In the genomic region with DNA sequence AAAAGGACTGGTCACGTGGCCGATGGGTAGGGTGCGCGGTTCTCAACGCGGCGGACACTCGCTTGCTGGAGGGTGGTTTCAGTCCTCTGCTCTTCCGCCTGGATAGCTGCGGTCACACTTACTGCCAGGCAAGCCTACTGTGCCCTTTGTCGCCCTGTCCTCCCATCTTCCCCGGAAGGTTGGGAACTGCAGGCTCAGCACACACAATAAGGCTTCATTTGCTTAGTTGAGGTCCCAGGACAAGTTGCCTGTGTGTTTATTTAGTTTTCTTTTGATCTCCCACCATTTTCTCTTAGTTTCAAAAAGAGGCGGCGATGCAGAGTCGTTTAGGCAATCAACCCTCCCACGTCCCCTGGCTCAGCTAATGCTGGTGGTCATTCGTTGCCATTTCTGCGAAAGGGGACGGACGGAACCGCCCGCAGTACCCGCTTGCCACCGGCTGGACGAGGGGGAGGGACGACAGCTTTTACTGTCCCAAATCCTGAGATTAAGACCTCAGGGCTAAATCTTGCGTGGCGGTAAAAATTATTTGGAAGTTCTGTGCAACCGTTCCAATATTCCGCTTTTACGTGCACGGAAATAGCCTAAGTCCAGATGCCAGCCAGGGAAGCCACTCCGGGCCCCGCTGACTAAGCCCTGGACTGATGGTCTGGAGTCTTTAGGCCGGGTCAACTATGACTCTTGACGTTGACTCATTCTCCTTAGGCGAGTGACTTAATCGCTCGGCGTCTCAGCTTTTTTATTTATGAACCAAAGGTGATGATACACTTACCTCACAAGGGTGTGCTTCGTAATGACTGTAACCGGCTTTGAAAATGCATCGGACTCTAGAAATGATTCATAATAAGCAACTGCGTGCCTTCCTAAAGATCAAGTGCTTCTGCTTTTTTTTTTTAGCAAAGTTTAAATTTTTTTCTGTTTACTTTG, we compare ENCODE assay signal across 8 cellular contexts. TPM values are rescaled to one million over a fixed set of nuclear protein-coding genes. Genes with fewer than 3 reads are reported as not detected.
A peak's percentile ranks its signal among the peaks of the same experiment; 100 is the strongest.
DNase-seq lines count a peak whose midpoint lies in the region; ATAC-seq and TF ChIP-seq lines count a peak whose summit lies in the region.

No MANE protein-coding gene starts in this region.

- H3K36me3 ChIP-seq in thyroid gland: no peaks in the 10 kb centered on the region

- H3K27ac ChIP-seq in RWPE1: peak overlapping the region; percentile 99
- peak overlapping the region; percentile 73 to 98 (median 96) for H3K27ac ChIP-seq in thyroid gland

- no peaks in the 10 kb centered on the region for H3K27me3 ChIP-seq in thyroid gland

- no peak for TF ChIP-seq POLR2A in thyroid gland (IDR thresholded peaks at IDR 0.05)

- intact Hi-C loops in thyroid gland (cut with DNase I): loop anchor here (10.0 kb wide), 1 partner anchor 465 kb away; no protein-coding TSS in a partner anchor

- peak overlapping the region; percentile 44 to 93 (median 61) for H3K4me3 ChIP-seq in thyroid gland (replicated peaks in 1 of 3)

- 18 to 28% methylated on average over 37 to 44 of the region's 44 CpGs for WGBS in thyroid gland, 2 donors

- POLR2A ChIA-PET in RWPE1 (lab: Yijun Ruan, JAX; ENCODE audit: low non-redundant PET): interaction anchor here (0.7 to 1.2 kb wide), 2 partner anchors 65 to 764 kb away, joined by 5 to 10 read pairs; no protein-coding TSS in a partner anchor

- TF ChIP-seq CTCF in AG09319 (IDR thresholded peaks at IDR 0.05; ENCODE audit: low read depth, low read length) (no peak), RWPE1 (conservative IDR thresholded peaks at IDR 0.05; ENCODE audit: low read depth) (no peak), thyroid gland (IDR thresholded peaks at IDR 0.05) (peak in 3 of 6 experiments; percentile 25 to 37 (median 33))

- H3K9me3 ChIP-seq in thyroid gland: no peaks in the 10 kb centered on the region

- peaks cover 4 to 10% of the 10 kb centered on the region in 2 donors for H3K4me1 ChIP-seq in thyroid gland

- CTCF ChIA-PET in RWPE1 (lab: Yijun Ruan, JAX): interaction anchor here (0.6 to 0.8 kb wide), 4 partner anchors 15 to 500 kb away, joined by 3 to 11 read pairs (median 4); no protein-coding TSS in a partner anchor

- DNase-seq in AG09319 (ENCODE audit: extremely low read depth, low read depth): peak; percentile 65
- peak; percentile 86 for DNase-seq in RWPE1 (ENCODE audit: low spot score)
- peak; percentile 16 for DNase-seq in activated gamma-delta T cell (lab: John Stamatoyannopoulos, UW)
- DNase-seq in foreskin melanocyte: peak; percentile 72
- peak; percentile 20 for DNase-seq in occipital lobe (lab: John Stamatoyannopoulos, UW)
- DNase-seq in thyroid gland: peak; percentile 15 to 51

- ATAC-seq in GM19023 (IDR thresholded peaks at IDR 0.05; ENCODE audit: unreplicated experiment) (peak; percentile 33), HG03175 (IDR thresholded peaks at IDR 0.05; ENCODE audit: unreplicated experiment) (peak; percentile 48)

RNA-seq across cellular contexts. Expression of gene EIF4E, which starts 0.7 kb away (rescaled TPM):
- total RNA-seq in occipital lobe (185 TPM), thyroid gland (100 to 1,000 TPM in 3 of 4 donors, 10 to 100 TPM in 1; 86.5 to 149 (median 128) TPM)

Comparison
In these comparisons a context has a peak if more than half of its experiments do, and no peak if none do; other contexts are left out.
1. Peak in every context shown above with its lines: DNase-seq, ATAC-seq, H3K4me3 ChIP-seq and H3K27ac ChIP-seq.
2. DNase-seq: peak in every context shown above with its lines; median percentile 86 in RWPE1; 72 in foreskin melanocyte; 65 in AG09319; 33 in thyroid gland; 20 in occipital lobe; 16 in activated gamma-delta T cell.